ENCODE assay signal across 13 cellular contexts in the genomic region with DNA sequence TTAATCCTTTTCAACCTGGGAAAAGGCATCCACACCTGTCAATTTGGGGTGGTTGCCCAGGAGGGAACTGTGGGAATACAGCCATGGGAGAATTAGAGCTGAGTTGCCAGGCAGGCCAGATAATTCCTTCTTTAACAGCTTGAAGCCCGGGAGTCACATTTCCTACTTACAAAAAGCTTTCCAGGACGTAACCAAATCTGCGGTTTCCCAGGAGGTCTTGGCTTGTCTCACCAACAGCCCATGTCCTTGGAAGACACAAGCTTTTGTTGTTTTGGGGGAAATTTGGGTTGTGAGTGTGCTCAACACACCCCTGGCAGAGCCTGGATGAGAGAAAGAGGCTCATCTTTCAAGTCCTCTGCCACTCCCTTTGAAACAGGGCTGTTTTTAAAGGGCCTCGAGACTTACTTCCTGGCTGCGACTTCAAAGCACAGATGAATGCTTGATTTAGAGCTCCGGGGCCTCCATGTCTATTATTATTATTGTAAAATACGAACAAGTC.
DNase-seq lines count a peak whose midpoint lies in the region; FAIRE-seq and TF ChIP-seq lines count a peak whose summit lies in the region.
"Had no signal": no experiment of that assay in that cellular context is flagged by ENCODE, and none has a peak within 500 bp of the region (broad histone marks: within the 10 kb centered on the region; RNA-seq: fewer than 3 reads in every experiment).

No MANE protein-coding gene starts in this region.

- peak; percentile 98 for FAIRE-seq in TTC549 (lab: Jason Lieb, UNC)
- no peak for FAIRE-seq in RCC 7860 (lab: Jason Lieb, UNC)
- FAIRE-seq: GM12891 had no signal

- peak overlapping the region; percentile 56 for H3K27ac ChIP-seq in HL-60 (replicated peaks)
- peak overlapping the region; percentile 41 for H3K27ac ChIP-seq in rectal smooth muscle tissue (ENCODE audit: low read depth, low read length)
- H3K27ac ChIP-seq in coronary artery = no peak overlapping the region
- H3K27ac ChIP-seq: SK-N-MC had no signal

- TF ChIP-seq CTCF in HL-60 (IDR thresholded peaks at IDR 0.05; ENCODE audit: insufficient read depth, low read length) (no peak), BE2C (IDR thresholded peaks at IDR 0.05; ENCODE audit: low read depth, low read length) (no peak), coronary artery (IDR thresholded peaks at IDR 0.05) (no peak)

- peaks cover 6% of the 10 kb centered on the region for H3K4me1 ChIP-seq in rectal smooth muscle tissue (ENCODE audit: control insufficient read depth, insufficient read depth, low read length)
- no peaks in the 10 kb centered on the region for H3K4me1 ChIP-seq in BE2C

- no peaks in the 10 kb centered on the region for H3K9me3 ChIP-seq in BE2C

- H3K27me3 ChIP-seq in HL-60 (ENCODE audit: insufficient read depth, poor library complexity, severe bottlenecking) = no peaks in the 10 kb centered on the region
- no peaks in the 10 kb centered on the region for H3K27me3 ChIP-seq in rectal smooth muscle tissue (ENCODE audit: control insufficient read depth, insufficient read depth, low read length)
- H3K27me3 ChIP-seq in BE2C = no peaks in the 10 kb centered on the region

- H3K36me3 ChIP-seq in rectal smooth muscle tissue (ENCODE audit: control insufficient read depth, insufficient read depth, low read length) (no peaks in the 10 kb centered on the region), BE2C (no peaks in the 10 kb centered on the region)

- no peak overlapping the region for H3K4me3 ChIP-seq in HL-60 (replicated peaks; ENCODE audit: insufficient read depth, low read length)
- no peak overlapping the region for H3K4me3 ChIP-seq in rectal smooth muscle tissue (ENCODE audit: low read length)
- no peak overlapping the region for H3K4me3 ChIP-seq in BE2C (ENCODE audit: low read depth, low read length)
- no peak overlapping the region for H3K4me3 ChIP-seq in coronary artery
- H3K4me3 ChIP-seq: SK-N-MC had no signal

- DNase-seq in HL-60 (ENCODE audit: low read depth in 1 of 2, low spot score in 1 of 2) (no peak), fibroblast of the conjunctiva (ENCODE audit: low read depth) (peak; percentile 3), RCC 7860 (ENCODE audit: low spot score) (no peak), BE2C (no peak), coronary artery (ENCODE audit: low spot score) (no peak), EL (no peak)
- DNase-seq: amygdala; Caco-2; stimulated activated naive B cell treated with anti-CD40 and anti-IgM and Interleukin-4, amounts not matched to agents 10 μg/mL and 1 μg/mL and 100 μg/mL, for 72 hours had no signal

- H3K9ac ChIP-seq in rectal smooth muscle tissue (ENCODE audit: low read length) = no peak overlapping the region

Comparison
In these comparisons a context has a peak if more than half of its experiments do, and no peak if none do; other contexts are left out.
1. H3K27ac ChIP-seq: peak in HL-60 (single experiment) and rectal smooth muscle tissue (single experiment); none in coronary artery (0 of 2).